1 cellular context compared by ENCODE assay signal in the genomic region with DNA sequence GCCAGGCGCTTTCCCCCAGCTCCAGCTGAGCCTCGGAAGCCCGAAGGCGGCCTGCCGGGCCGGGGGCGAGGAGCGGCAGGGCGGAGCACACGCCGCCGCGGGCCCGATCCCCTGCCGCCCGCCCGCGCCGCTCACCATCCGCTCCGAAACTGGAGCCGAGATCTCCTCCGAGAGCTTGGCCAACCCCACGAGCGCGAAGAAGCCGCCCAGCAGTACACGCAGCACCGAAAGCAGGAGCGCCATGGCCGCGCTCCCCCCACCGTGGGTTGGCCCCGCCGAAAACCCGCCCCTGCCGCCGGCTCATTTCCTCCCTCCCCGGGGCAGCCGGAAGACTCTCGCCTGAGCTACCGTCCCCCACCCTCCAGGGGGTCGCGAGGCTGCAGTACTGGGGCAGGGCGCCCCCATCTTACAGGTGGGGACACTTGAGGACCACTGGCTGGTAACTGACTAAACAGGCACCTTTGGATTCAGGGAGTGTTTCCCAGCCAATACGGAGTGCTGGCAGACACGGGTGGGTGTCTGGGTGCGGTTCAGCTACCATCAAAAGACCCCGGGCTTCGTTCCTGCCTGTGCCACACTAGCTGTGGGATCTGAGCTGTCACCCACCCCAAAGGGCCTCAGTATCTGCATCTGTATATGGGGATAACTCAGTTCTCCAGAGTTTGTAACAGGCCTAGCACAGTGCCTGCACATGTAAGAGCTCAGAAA.
A peak's percentile ranks its signal among the peaks of the same experiment; 100 is the strongest.
TF ChIP-seq lines count a peak whose summit lies in the region.

Gene TMEM35B (minus strand): TSS at position 285 of the 708 bp plus-strand sequence. CDS start 42 bp downstream, at position 243.

TF ChIP-seq in HCT116, 20 proteins besides CTCF, POLR2A, EP300 and RAD21 (continued from another document):
- TF ChIP-seq EZH2 (IDR thresholded peaks at IDR 0.05), result no peak
- no peak for TF ChIP-seq JUND (IDR thresholded peaks at IDR 0.05)
- TF ChIP-seq ZFX (IDR thresholded peaks at IDR 0.05), result peak; percentile 82
- no peak for TF ChIP-seq SP1 (IDR thresholded peaks at IDR 0.05; ENCODE audit: low read depth)
- no peak for TF ChIP-seq TCF7L2 (IDR thresholded peaks at IDR 0.05; ENCODE audit: borderline replicate concordance, extremely low read depth, insufficient read depth, insufficient read length)
- no peak for TF ChIP-seq EGR1 (IDR thresholded peaks at IDR 0.05; ENCODE audit: low read depth)
- TF ChIP-seq ELF1 (IDR thresholded peaks at IDR 0.05; ENCODE audit: borderline replicate concordance, low read depth), result no peak
TF ChIP-seq in HCT116: peak in this region for 3.
